2 cellular contexts compared by ENCODE assay signal in the genomic region with DNA sequence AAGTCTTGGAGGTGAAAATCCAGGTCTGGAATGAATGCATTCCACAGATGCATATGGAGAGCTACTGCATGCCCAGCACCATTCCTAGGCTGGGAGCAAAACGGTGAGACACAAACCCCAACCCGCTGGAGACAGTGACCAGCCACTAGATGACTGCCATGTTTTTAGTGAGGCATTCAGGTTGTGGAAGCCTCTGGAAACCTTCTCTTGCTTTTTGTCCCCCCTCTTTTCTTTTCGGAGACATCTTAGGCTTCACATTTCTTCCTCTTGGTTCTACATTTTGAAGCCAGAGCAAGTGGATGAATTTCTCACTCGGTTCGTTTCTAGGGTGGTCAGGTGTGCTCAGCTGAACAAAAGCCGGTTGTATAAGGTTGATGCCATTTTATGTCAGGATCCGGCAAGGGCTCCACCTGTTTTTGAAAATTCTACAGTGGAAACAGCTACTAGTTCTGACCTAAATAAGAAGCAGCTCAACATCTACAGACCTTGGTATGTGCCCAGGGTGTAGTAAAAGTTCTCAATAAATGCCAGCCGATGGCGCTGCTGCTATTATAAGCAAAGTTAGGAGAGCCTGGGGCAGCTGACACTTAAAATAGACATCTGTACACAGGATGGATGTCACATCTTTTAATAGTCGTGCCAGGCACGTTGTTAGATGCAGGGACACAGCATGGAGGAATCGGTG.
TF ChIP-seq lines count a peak whose summit lies in the region.

No MANE protein-coding gene starts in this region.

TF ChIP-seq in GM12891, 5 proteins besides CTCF, POLR2A, EP300 and RAD21:
- TF ChIP-seq TAF1 (IDR thresholded peaks at IDR 0.05; ENCODE audit: low read depth, low read length) (0 out of 2 replicates have a peak, but pooled peaks have one; percentile 22), SPI1 (IDR thresholded peaks at IDR 0.05; ENCODE audit: low read depth, low read length) (no peak), POLR2AphosphoS5 (IDR thresholded peaks at IDR 0.05; ENCODE audit: low read depth, low read length) (no peak), POU2F2 (IDR thresholded peaks at IDR 0.05; ENCODE audit: low read depth, low read length) (no peak), PAX5 (IDR thresholded peaks at IDR 0.05; ENCODE audit: insufficient read depth, low read length, severe bottlenecking) (no peak)
TF ChIP-seq in GM12891: peak in this region for 1.

TF ChIP-seq in K562, 482 proteins besides CTCF, POLR2A, EP300 and RAD21:
- no peak for TF ChIP-seq NCOA2 (IDR thresholded peaks at IDR 0.05; ENCODE audit: partially characterized antibody in 2 of 2)
- TF ChIP-seq XRCC5 (IDR thresholded peaks at IDR 0.05; ENCODE audit: low read depth, low read length), result no peak
- TF ChIP-seq PHTF2 (CRISPR knock-in tag; IDR thresholded peaks at IDR 0.05), result no peak
- TF ChIP-seq SMAD4 (CRISPR knock-in tag; conservative IDR thresholded peaks at IDR 0.05), result no peak
- no peak for TF ChIP-seq ZC3H4 (CRISPR knock-in tag; IDR thresholded peaks at IDR 0.05; ENCODE audit: borderline replicate concordance)
- TF ChIP-seq, protein P1, sequence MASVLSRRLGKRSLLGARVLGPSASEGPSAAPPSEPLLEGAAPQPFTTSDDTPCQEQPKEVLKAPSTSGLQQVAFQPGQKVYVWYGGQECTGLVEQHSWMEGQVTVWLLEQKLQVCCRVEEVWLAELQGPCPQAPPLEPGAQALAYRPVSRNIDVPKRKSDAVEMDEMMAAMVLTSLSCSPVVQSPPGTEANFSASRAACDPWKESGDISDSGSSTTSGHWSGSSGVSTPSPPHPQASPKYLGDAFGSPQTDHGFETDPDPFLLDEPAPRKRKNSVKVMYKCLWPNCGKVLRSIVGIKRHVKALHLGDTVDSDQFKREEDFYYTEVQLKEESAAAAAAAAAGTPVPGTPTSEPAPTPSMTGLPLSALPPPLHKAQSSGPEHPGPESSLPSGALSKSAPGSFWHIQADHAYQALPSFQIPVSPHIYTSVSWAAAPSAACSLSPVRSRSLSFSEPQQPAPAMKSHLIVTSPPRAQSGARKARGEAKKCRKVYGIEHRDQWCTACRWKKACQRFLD (CRISPR knock-in tag; IDR thresholded peaks at IDR 0.05), result peak; percentile 41; the same call in 1 of the 2 replicates
- TF ChIP-seq YY1 (IDR thresholded peaks at IDR 0.05; ENCODE audit: borderline replicate concordance in 1 of 3, control insufficient read depth in 1 of 3, extremely low read depth in 1 of 3, insufficient read depth in 3 of 3, insufficient read length in 1 of 3, insufficient replicate concordance in 2 of 3, low read depth in 1 of 3, low read length in 2 of 3), result peak in 2 of 3 experiments; percentile 58 to 85
- TF ChIP-seq, protein P2, sequence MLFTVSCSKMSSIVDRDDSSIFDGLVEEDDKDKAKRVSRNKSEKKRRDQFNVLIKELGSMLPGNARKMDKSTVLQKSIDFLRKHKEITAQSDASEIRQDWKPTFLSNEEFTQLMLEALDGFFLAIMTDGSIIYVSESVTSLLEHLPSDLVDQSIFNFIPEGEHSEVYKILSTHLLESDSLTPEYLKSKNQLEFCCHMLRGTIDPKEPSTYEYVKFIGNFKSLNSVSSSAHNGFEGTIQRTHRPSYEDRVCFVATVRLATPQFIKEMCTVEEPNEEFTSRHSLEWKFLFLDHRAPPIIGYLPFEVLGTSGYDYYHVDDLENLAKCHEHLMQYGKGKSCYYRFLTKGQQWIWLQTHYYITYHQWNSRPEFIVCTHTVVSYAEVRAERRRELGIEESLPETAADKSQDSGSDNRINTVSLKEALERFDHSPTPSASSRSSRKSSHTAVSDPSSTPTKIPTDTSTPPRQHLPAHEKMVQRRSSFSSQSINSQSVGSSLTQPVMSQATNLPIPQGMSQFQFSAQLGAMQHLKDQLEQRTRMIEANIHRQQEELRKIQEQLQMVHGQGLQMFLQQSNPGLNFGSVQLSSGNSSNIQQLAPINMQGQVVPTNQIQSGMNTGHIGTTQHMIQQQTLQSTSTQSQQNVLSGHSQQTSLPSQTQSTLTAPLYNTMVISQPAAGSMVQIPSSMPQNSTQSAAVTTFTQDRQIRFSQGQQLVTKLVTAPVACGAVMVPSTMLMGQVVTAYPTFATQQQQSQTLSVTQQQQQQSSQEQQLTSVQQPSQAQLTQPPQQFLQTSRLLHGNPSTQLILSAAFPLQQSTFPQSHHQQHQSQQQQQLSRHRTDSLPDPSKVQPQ (CRISPR knock-in tag; IDR thresholded peaks at IDR 0.05; ENCODE audit: borderline replicate concordance), result no peak
- 0 out of 2 replicates have a peak, but pooled peaks have one; percentile 28 for TF ChIP-seq BACH1 (tag; IDR thresholded peaks at IDR 0.05)
- TF ChIP-seq, protein P3, sequence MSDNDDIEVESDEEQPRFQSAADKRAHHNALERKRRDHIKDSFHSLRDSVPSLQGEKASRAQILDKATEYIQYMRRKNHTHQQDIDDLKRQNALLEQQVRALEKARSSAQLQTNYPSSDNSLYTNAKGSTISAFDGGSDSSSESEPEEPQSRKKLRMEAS (CRISPR knock-in tag; IDR thresholded peaks at IDR 0.05), result peak; percentile 58; the same call in 1 of the 2 replicates
- TF ChIP-seq ZNF75A (CRISPR knock-in tag; IDR thresholded peaks at IDR 0.05), result no peak
- TF ChIP-seq, protein P4, sequence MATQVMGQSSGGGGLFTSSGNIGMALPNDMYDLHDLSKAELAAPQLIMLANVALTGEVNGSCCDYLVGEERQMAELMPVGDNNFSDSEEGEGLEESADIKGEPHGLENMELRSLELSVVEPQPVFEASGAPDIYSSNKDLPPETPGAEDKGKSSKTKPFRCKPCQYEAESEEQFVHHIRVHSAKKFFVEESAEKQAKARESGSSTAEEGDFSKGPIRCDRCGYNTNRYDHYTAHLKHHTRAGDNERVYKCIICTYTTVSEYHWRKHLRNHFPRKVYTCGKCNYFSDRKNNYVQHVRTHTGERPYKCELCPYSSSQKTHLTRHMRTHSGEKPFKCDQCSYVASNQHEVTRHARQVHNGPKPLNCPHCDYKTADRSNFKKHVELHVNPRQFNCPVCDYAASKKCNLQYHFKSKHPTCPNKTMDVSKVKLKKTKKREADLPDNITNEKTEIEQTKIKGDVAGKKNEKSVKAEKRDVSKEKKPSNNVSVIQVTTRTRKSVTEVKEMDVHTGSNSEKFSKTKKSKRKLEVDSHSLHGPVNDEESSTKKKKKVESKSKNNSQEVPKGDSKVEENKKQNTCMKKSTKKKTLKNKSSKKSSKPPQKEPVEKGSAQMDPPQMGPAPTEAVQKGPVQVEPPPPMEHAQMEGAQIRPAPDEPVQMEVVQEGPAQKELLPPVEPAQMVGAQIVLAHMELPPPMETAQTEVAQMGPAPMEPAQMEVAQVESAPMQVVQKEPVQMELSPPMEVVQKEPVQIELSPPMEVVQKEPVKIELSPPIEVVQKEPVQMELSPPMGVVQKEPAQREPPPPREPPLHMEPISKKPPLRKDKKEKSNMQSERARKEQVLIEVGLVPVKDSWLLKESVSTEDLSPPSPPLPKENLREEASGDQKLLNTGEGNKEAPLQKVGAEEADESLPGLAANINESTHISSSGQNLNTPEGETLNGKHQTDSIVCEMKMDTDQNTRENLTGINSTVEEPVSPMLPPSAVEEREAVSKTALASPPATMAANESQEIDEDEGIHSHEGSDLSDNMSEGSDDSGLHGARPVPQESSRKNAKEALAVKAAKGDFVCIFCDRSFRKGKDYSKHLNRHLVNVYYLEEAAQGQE (CRISPR knock-in tag; IDR thresholded peaks at IDR 0.05; ENCODE audit: low read depth), result no peak
- TF ChIP-seq, protein P5, sequence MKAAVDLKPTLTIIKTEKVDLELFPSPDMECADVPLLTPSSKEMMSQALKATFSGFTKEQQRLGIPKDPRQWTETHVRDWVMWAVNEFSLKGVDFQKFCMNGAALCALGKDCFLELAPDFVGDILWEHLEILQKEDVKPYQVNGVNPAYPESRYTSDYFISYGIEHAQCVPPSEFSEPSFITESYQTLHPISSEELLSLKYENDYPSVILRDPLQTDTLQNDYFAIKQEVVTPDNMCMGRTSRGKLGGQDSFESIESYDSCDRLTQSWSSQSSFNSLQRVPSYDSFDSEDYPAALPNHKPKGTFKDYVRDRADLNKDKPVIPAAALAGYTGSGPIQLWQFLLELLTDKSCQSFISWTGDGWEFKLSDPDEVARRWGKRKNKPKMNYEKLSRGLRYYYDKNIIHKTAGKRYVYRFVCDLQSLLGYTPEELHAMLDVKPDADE (conservative IDR thresholded peaks at IDR 0.05; ENCODE audit: control insufficient read depth, low read depth, low read length), result no peak
- TF ChIP-seq, protein P6, sequence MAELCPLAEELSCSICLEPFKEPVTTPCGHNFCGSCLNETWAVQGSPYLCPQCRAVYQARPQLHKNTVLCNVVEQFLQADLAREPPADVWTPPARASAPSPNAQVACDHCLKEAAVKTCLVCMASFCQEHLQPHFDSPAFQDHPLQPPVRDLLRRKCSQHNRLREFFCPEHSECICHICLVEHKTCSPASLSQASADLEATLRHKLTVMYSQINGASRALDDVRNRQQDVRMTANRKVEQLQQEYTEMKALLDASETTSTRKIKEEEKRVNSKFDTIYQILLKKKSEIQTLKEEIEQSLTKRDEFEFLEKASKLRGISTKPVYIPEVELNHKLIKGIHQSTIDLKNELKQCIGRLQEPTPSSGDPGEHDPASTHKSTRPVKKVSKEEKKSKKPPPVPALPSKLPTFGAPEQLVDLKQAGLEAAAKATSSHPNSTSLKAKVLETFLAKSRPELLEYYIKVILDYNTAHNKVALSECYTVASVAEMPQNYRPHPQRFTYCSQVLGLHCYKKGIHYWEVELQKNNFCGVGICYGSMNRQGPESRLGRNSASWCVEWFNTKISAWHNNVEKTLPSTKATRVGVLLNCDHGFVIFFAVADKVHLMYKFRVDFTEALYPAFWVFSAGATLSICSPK (IDR thresholded peaks at IDR 0.05; ENCODE audit: borderline replicate concordance), result no peak
- TF ChIP-seq ZC3H8 (IDR thresholded peaks at IDR 0.05), result no peak
- TF ChIP-seq CREBBP (IDR thresholded peaks at IDR 0.05; ENCODE audit: low read depth, low read length), result no peak
- TF ChIP-seq FOXA1 (IDR thresholded peaks at IDR 0.05; ENCODE audit: borderline replicate concordance), result no peak
- 0 out of 4 replicates have a peak, but pooled peaks of 1 of the 2 experiments have one; percentile 6 for TF ChIP-seq NRF1 (conservative IDR thresholded peaks at IDR 0.05 in 1 of 2, IDR thresholded peaks at IDR 0.05 in 1 of 2)
